In genomic region chr1:18307329-18307898, GRCh38 we compare ENCODE assay signal across 1 cellular context.
TF ChIP-seq lines count a peak whose summit lies in the region.

No MANE protein-coding gene starts in this region.

TF ChIP-seq in K562, 482 proteins besides CTCF, POLR2A, EP300 and RAD21 (continued from another document):
- TF ChIP-seq CREB5 (CRISPR knock-in tag; IDR thresholded peaks at IDR 0.05): no peak
- TF ChIP-seq SMARCB1 (IDR thresholded peaks at IDR 0.05; ENCODE audit: insufficient read length, low read depth): no peak
- TF ChIP-seq ETS2 (tag; IDR thresholded peaks at IDR 0.05; ENCODE audit: borderline replicate concordance, poor library complexity, severe bottlenecking): no peak
- no peak for TF ChIP-seq ZNF184 (CRISPR knock-in tag; IDR thresholded peaks at IDR 0.05)
- no peak for TF ChIP-seq KAT7 (CRISPR knock-in tag; IDR thresholded peaks at IDR 0.05; ENCODE audit: borderline replicate concordance)
- peak; percentile 59; the same call in 1 of the 2 replicates for TF ChIP-seq BCOR (IDR thresholded peaks at IDR 0.05)
- TF ChIP-seq ZKSCAN8 (CRISPR knock-in tag; IDR thresholded peaks at IDR 0.05): no peak
- no peak for TF ChIP-seq ZSCAN32 (CRISPR knock-in tag; IDR thresholded peaks at IDR 0.05)
- no peak for TF ChIP-seq ZZZ3 (IDR thresholded peaks at IDR 0.05)
- TF ChIP-seq CEBPG (CRISPR knock-in tag; IDR thresholded peaks at IDR 0.05): no peak
- no peak for TF ChIP-seq CEBPG (tag; conservative IDR thresholded peaks at IDR 0.05 in 1 of 2, IDR thresholded peaks at IDR 0.05 in 1 of 2)
- no peak for TF ChIP-seq ZNF263 (CRISPR knock-in tag; IDR thresholded peaks at IDR 0.05; ENCODE audit: borderline replicate concordance)
- TF ChIP-seq KDM1A (IDR thresholded peaks at IDR 0.05): peak; percentile 28 to 35; a peak in 1 of 4 replicates
- no peak for TF ChIP-seq MYC (IDR thresholded peaks at IDR 0.05; ENCODE audit: low read depth, low read length)
- TF ChIP-seq MYC (CRISPR knock-in tag; IDR thresholded peaks at IDR 0.05; ENCODE audit: borderline replicate concordance, low read depth): no peak
- no peak for TF ChIP-seq MITF (IDR thresholded peaks at IDR 0.05)
- no peak for TF ChIP-seq BACH1 (tag; IDR thresholded peaks at IDR 0.05)
- no peak for TF ChIP-seq POLR2H (tag; IDR thresholded peaks at IDR 0.05; ENCODE audit: low read depth)
- TF ChIP-seq SMC3 (conservative IDR thresholded peaks at IDR 0.05; ENCODE audit: insufficient read depth, low read depth, low read length): no peak
- TF ChIP-seq RBM25 (IDR thresholded peaks at IDR 0.05; ENCODE audit: low read depth, low read length, severe bottlenecking): peak; percentile 76
- TF ChIP-seq, protein P1, sequence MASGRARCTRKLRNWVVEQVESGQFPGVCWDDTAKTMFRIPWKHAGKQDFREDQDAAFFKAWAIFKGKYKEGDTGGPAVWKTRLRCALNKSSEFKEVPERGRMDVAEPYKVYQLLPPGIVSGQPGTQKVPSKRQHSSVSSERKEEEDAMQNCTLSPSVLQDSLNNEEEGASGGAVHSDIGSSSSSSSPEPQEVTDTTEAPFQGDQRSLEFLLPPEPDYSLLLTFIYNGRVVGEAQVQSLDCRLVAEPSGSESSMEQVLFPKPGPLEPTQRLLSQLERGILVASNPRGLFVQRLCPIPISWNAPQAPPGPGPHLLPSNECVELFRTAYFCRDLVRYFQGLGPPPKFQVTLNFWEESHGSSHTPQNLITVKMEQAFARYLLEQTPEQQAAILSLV (tag; IDR thresholded peaks at IDR 0.05): no peak
- no peak for TF ChIP-seq TCFL5 (CRISPR knock-in tag; conservative IDR thresholded peaks at IDR 0.05)
- TF ChIP-seq ZFP1 (CRISPR knock-in tag; IDR thresholded peaks at IDR 0.05): no peak
